3 cellular contexts compared by ENCODE assay signal in genomic region chrX:132204629-132205028, GRCh38.
TF ChIP-seq lines count a peak whose summit lies in the region.

No MANE protein-coding gene starts in this region.

TF ChIP-seq in HepG2, 621 proteins besides CTCF, POLR2A, EP300 and RAD21:
- TF ChIP-seq, protein P1, sequence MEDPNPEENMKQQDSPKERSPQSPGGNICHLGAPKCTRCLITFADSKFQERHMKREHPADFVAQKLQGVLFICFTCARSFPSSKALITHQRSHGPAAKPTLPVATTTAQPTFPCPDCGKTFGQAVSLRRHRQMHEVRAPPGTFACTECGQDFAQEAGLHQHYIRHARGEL (CRISPR knock-in tag; IDR thresholded peaks at IDR 0.05): no peak

TF ChIP-seq in GM12878, 131 proteins besides CTCF, POLR2A, EP300 and RAD21:
- TF ChIP-seq PAX8 (IDR thresholded peaks at IDR 0.05): no peak
- no peak for TF ChIP-seq JUND (IDR thresholded peaks at IDR 0.05; ENCODE audit: low read depth, low read length)
- no peak for TF ChIP-seq PML (IDR thresholded peaks at IDR 0.05; ENCODE audit: low read length)
- TF ChIP-seq IKZF1 (conservative IDR thresholded peaks at IDR 0.05): no peak
- TF ChIP-seq CBFB (IDR thresholded peaks at IDR 0.05; ENCODE audit: low read depth): no peak
- TF ChIP-seq, protein P2, sequence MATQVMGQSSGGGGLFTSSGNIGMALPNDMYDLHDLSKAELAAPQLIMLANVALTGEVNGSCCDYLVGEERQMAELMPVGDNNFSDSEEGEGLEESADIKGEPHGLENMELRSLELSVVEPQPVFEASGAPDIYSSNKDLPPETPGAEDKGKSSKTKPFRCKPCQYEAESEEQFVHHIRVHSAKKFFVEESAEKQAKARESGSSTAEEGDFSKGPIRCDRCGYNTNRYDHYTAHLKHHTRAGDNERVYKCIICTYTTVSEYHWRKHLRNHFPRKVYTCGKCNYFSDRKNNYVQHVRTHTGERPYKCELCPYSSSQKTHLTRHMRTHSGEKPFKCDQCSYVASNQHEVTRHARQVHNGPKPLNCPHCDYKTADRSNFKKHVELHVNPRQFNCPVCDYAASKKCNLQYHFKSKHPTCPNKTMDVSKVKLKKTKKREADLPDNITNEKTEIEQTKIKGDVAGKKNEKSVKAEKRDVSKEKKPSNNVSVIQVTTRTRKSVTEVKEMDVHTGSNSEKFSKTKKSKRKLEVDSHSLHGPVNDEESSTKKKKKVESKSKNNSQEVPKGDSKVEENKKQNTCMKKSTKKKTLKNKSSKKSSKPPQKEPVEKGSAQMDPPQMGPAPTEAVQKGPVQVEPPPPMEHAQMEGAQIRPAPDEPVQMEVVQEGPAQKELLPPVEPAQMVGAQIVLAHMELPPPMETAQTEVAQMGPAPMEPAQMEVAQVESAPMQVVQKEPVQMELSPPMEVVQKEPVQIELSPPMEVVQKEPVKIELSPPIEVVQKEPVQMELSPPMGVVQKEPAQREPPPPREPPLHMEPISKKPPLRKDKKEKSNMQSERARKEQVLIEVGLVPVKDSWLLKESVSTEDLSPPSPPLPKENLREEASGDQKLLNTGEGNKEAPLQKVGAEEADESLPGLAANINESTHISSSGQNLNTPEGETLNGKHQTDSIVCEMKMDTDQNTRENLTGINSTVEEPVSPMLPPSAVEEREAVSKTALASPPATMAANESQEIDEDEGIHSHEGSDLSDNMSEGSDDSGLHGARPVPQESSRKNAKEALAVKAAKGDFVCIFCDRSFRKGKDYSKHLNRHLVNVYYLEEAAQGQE (IDR thresholded peaks at IDR 0.05; ENCODE audit: low read depth, low read length): no peak
- no peak for TF ChIP-seq NRF1 (conservative IDR thresholded peaks at IDR 0.05; ENCODE audit: low read depth, low read length)
- TF ChIP-seq HDAC6 (IDR thresholded peaks at IDR 0.05; ENCODE audit: unreplicated experiment): no peak
- TF ChIP-seq PKNOX1 (IDR thresholded peaks at IDR 0.05): no peak
- no peak for TF ChIP-seq TCF12 (IDR thresholded peaks at IDR 0.05; ENCODE audit: low read depth, low read length)

TF ChIP-seq in endothelial cell of umbilical vein, 7 proteins besides CTCF, POLR2A, EP300 and RAD21:
- no peak for TF ChIP-seq MYC (IDR thresholded peaks at IDR 0.05; ENCODE audit: low read depth, low read length)
- TF ChIP-seq JUN (IDR thresholded peaks at IDR 0.05; ENCODE audit: borderline replicate concordance, insufficient read depth, insufficient read length, low read depth): no peak
- no peak for TF ChIP-seq POLR2AphosphoS5 (IDR thresholded peaks at IDR 0.05; ENCODE audit: insufficient read depth, low read depth, low read length)
- TF ChIP-seq GATA2 (IDR thresholded peaks at IDR 0.05; ENCODE audit: insufficient read depth, insufficient read length, low read depth, low read length): no peak
- TF ChIP-seq MAX (IDR thresholded peaks at IDR 0.05; ENCODE audit: insufficient read depth, insufficient read length): no peak
- TF ChIP-seq EZH2 (IDR thresholded peaks at IDR 0.05; ENCODE audit: borderline replicate concordance, low read depth, low read length, severe bottlenecking): no peak
- no peak for TF ChIP-seq FOS (IDR thresholded peaks at IDR 0.05; ENCODE audit: borderline replicate concordance, insufficient read depth, low read length)
